ENCODE assay signal across 16 cellular contexts in genomic region chr17:76417499-76418143, GRCh38. TPM values are rescaled to one million over a fixed set of nuclear protein-coding genes. Genes with fewer than 3 reads are reported as not detected.
DNase-seq lines count a peak whose midpoint lies in the region; ATAC-seq lines count a peak whose summit lies in the region.
"Had no signal": no experiment of that assay in that cellular context is flagged by ENCODE, and none has a peak within 500 bp of the region (broad histone marks: within the 10 kb centered on the region; RNA-seq: fewer than 3 reads in every experiment).

No MANE protein-coding gene starts in this region.

- H3K9ac ChIP-seq in Karpas-422 (ENCODE audit: low read length) = no peak overlapping the region

- peaks cover 62% of the 10 kb centered on the region for H4K20me1 ChIP-seq in Karpas-422 (ENCODE audit: insufficient read depth, low read depth, low read length)

- DNase-seq in CD4-positive, CD25-positive, alpha-beta regulatory T cell = no peak
- DNase-seq in SHP77 treated with DMSO at 0.1 percent for 48 hours (lab: John Stamatoyannopoulos, UW) (peak; percentile 53), left lobe of liver (ENCODE audit: low spot score) (no peak), NCI-H2171 treated with DMSO at 0.1 percent for 48 hours (lab: John Stamatoyannopoulos, UW) (no peak), T1000 (lab: John Stamatoyannopoulos, UW) (no peak), Karpas-422 (no peak)
- DNase-seq: activated CD4-positive, alpha-beta memory T cell treated with anti-CD3 and anti-CD28 coated beads, Interleukin-2, amount 10 ng/mL, durations not matched to agents 7 days and 5 days; activated naive CD4-positive, alpha-beta T cell treated with anti-CD3 and anti-CD28 coated beads, Interleukin-2, amount 50 U/mL, for 16 hours; C1 segment of cervical spinal cord; KBM-7; kidney; NCI-H526 had no signal

- peaks cover 21% of the 10 kb centered on the region for H3K79me2 ChIP-seq in Karpas-422 (ENCODE audit: low read length)

- no peak overlapping the region for H3K4me2 ChIP-seq in Karpas-422 (ENCODE audit: low read depth, low read length, poor library complexity, severe bottlenecking)

- H3K9me3 ChIP-seq in CD4-positive, CD25-positive, alpha-beta regulatory T cell (ENCODE audit: control insufficient read depth in 2 of 2, low read length in 2 of 2) = no peaks in the 10 kb centered on the region
- no peaks in the 10 kb centered on the region for H3K9me3 ChIP-seq in Karpas-422 (ENCODE audit: low read length)
- H3K9me3 ChIP-seq: neutrophil, SJSA1 had no signal

- peak overlapping the region; percentile 16 to 81 (median 28) for H3K27ac Mint-ChIP-seq in CD4-positive, CD25-positive, alpha-beta regulatory T cell
- H3K27ac Mint-ChIP-seq in IgD-negative memory B cell = peak overlapping the region in 1 of 3 donors; percentile 67
- H3K27ac Mint-ChIP-seq: activated CD4-positive, alpha-beta memory T cell treated with anti-CD3 and anti-CD28 coated beads, Interleukin-2, amount 10 ng/mL, durations not matched to agents 7 days and 5 days had no signal

- H3K4me1 Mint-ChIP-seq in CD4-positive, CD25-positive, alpha-beta regulatory T cell = peaks cover 0 to 36% (median 12%) of the 10 kb centered on the region in 4 donors
- peaks cover 27 to 33% (median 30%) of the 10 kb centered on the region in 3 donors for H3K4me1 Mint-ChIP-seq in IgD-negative memory B cell

- H3K27ac ChIP-seq in CD4-positive, CD25-positive, alpha-beta regulatory T cell (ENCODE audit: insufficient read depth, low read length, poor library complexity, severe bottlenecking) = no peak overlapping the region
- H3K27ac ChIP-seq in Karpas-422 (ENCODE audit: low read length) = no peak overlapping the region
- H3K27ac ChIP-seq: neutrophil, SJSA1 had no signal

- H3K36me3 Mint-ChIP-seq in CD4-positive, CD25-positive, alpha-beta regulatory T cell = peaks cover 8% of the 10 kb centered on the region
- peaks cover 6% of the 10 kb centered on the region for H3K36me3 Mint-ChIP-seq in IgD-negative memory B cell

- H3K4me3 ChIP-seq in CD4-positive, CD25-positive, alpha-beta regulatory T cell (ENCODE audit: low read depth, low read length) = no peak overlapping the region
- no peak overlapping the region for H3K4me3 ChIP-seq in Karpas-422 (ENCODE audit: low read length)
- H3K4me3 ChIP-seq: SJSA1 had no signal

- ATAC-seq in CD4-positive, CD25-positive, alpha-beta regulatory T cell (ENCODE audit: low read depth in 2 of 2) = no peak
- ATAC-seq in left lobe of liver = peak; percentile 24
- ATAC-seq in HG03432 (IDR thresholded peaks at IDR 0.05; ENCODE audit: unreplicated experiment) = no peak

- no peaks in the 10 kb centered on the region for H3K9me3 Mint-ChIP-seq in CD4-positive, CD25-positive, alpha-beta regulatory T cell
- H3K9me3 Mint-ChIP-seq in IgD-negative memory B cell = no peaks in the 10 kb centered on the region
- H3K9me3 Mint-ChIP-seq: activated CD4-positive, alpha-beta memory T cell treated with anti-CD3 and anti-CD28 coated beads, Interleukin-2, amount 10 ng/mL, durations not matched to agents 7 days and 5 days had no signal

- H3K36me3 ChIP-seq in CD4-positive, CD25-positive, alpha-beta regulatory T cell (ENCODE audit: control insufficient read depth, insufficient read depth, low read length) = peaks cover 5% of the 10 kb centered on the region
- H3K36me3 ChIP-seq in Karpas-422 (ENCODE audit: insufficient read depth, low read length) = no peaks in the 10 kb centered on the region
- H3K36me3 ChIP-seq: neutrophil had no signal

- H3K4me3 Mint-ChIP-seq in CD4-positive, CD25-positive, alpha-beta regulatory T cell = peak overlapping the region in 1 of 4 donors; percentile 51
- peak overlapping the region in 3 of 4 donors; percentile 43 to 75 (median 58) for H3K4me3 Mint-ChIP-seq in IgD-negative memory B cell
- H3K4me3 Mint-ChIP-seq: activated CD4-positive, alpha-beta memory T cell treated with anti-CD3 and anti-CD28 coated beads, Interleukin-2, amount 10 ng/mL, durations not matched to agents 7 days and 5 days had no signal

- peaks cover 3% of the 10 kb centered on the region for H3K4me1 ChIP-seq in CD4-positive, CD25-positive, alpha-beta regulatory T cell (ENCODE audit: control insufficient read depth, insufficient read depth, low read length, poor library complexity, severe bottlenecking)
- peaks cover 39% of the 10 kb centered on the region for H3K4me1 ChIP-seq in Karpas-422 (ENCODE audit: low read length)

- no peak overlapping the region for H2AFZ ChIP-seq in Karpas-422 (ENCODE audit: low read length)

- no peaks in the 10 kb centered on the region for H3K9me2 ChIP-seq in Karpas-422 (replicated peaks; ENCODE audit: insufficient read depth, low read length)

- no peaks in the 10 kb centered on the region for H3K27me3 ChIP-seq in CD4-positive, CD25-positive, alpha-beta regulatory T cell (ENCODE audit: control insufficient read depth, insufficient read depth, low read length)
- no peaks in the 10 kb centered on the region for H3K27me3 ChIP-seq in Karpas-422 (ENCODE audit: low read length)
- H3K27me3 ChIP-seq: neutrophil, SJSA1 had no signal

- no peaks in the 10 kb centered on the region for H3K27me3 Mint-ChIP-seq in CD4-positive, CD25-positive, alpha-beta regulatory T cell
- H3K27me3 Mint-ChIP-seq in IgD-negative memory B cell = no peaks in the 10 kb centered on the region
- H3K27me3 Mint-ChIP-seq: activated CD4-positive, alpha-beta memory T cell treated with anti-CD3 and anti-CD28 coated beads, Interleukin-2, amount 10 ng/mL, durations not matched to agents 7 days and 5 days had no signal

RNA-seq across cellular contexts. Expression of gene SPHK1, which starts 33.2 kb away (rescaled TPM):
- 0.52 TPM for total RNA-seq in CD4-positive, CD25-positive, alpha-beta regulatory T cell
- polyA plus RNA-seq in CD4-positive, CD25-positive, alpha-beta regulatory T cell = under 1 TPM in 2 of 4 donors, not detected in 2; 0.09 to 0.12 TPM
- not detected for polyA plus RNA-seq in IgD-negative memory B cell
- total RNA-seq in left lobe of liver = 0.93 TPM
- 0.67 and 3.9 TPM in 2 replicates for total RNA-seq in Karpas-422 (2014; rRNA removed; shearing (Covaris generic); ENCODE audit: low replicate concordance)

RNA-seq across cellular contexts. Expression of gene UBE2O, which starts 35.3 kb away (rescaled TPM):
- 34.3 TPM for total RNA-seq in CD4-positive, CD25-positive, alpha-beta regulatory T cell
- 1 to 10 TPM; 3.1 to 9.0 (median 6.4) TPM for polyA plus RNA-seq in CD4-positive, CD25-positive, alpha-beta regulatory T cell
- polyA plus RNA-seq in IgD-negative memory B cell = 13.8 TPM
- total RNA-seq in left lobe of liver = 9.8 TPM
- 10.5 and 19.9 TPM in 2 replicates for total RNA-seq in Karpas-422 (2014; rRNA removed; shearing (Covaris generic); ENCODE audit: low replicate concordance)

RNA-seq across cellular contexts. Expression of gene AANAT, which starts 49.8 kb away (rescaled TPM):
- total RNA-seq in CD4-positive, CD25-positive, alpha-beta regulatory T cell = not detected
- polyA plus RNA-seq in CD4-positive, CD25-positive, alpha-beta regulatory T cell = not detected
- 1.1 TPM for polyA plus RNA-seq in IgD-negative memory B cell
- total RNA-seq in left lobe of liver = not detected
- not detected in 2 replicates for total RNA-seq in Karpas-422 (2014; rRNA removed; shearing (Covaris generic); ENCODE audit: low replicate concordance)
- total RNA-seq: activated CD4-positive, alpha-beta memory T cell treated with anti-CD3 and anti-CD28 coated beads, Interleukin-2, amount 10 ng/mL, durations not matched to agents 7 days and 5 days; kidney; SJSA1 had no signal
